ENCODE assay signal across 8 cellular contexts in genomic region chr4:112297495-112297894, GRCh38. TPM values are rescaled to one million over a fixed set of nuclear protein-coding genes. Genes with fewer than 3 reads are reported as not detected.
DNase-seq lines count a peak whose midpoint lies in the region; ATAC-seq and TF ChIP-seq lines count a peak whose summit lies in the region.

No MANE protein-coding gene starts in this region.

- H3K23ac ChIP-seq in IMR-90 (ENCODE audit: low read depth, low read length) (no peak overlapping the region; the same call in 1 of the 2 replicates), neuronal stem cell (ENCODE audit: low read depth, low read length, poor library complexity) (no peak overlapping the region)

- no peak overlapping the region for H2BK12ac ChIP-seq in neuronal stem cell (ENCODE audit: low read length)

- H2BK120ac ChIP-seq in IMR-90 (ENCODE audit: low read depth, low read length), result peak overlapping the region; percentile 1; the same call in 1 of the 2 replicates
- no peak overlapping the region for H2BK120ac ChIP-seq in neuronal stem cell (ENCODE audit: low read depth, low read length)

- H3K4me1 Mint-ChIP-seq in Caco-2 (ENCODE audit: low read depth, unreplicated experiment), result no peaks in the 10 kb centered on the region

- CTCF ChIA-PET in Caco-2 (lab: Charles Lee), result interaction anchor here (0.8 kb wide), 1 partner anchor 226 kb away, joined by 3 read pairs; no protein-coding TSS in a partner anchor
- CTCF ChIA-PET in IMR-90 (lab: Yijun Ruan, JAX), result interaction anchor here (0.8 to 2.1 kb wide), 2 partner anchors 10 to 25 kb away, joined by 4 to 5 read pairs; no protein-coding TSS in a partner anchor

- H3K4me1 ChIP-seq in Caco-2 (no peaks in the 10 kb centered on the region; the same call in 1 of the 2 replicates), IMR-90 (ENCODE audit: control insufficient read depth, insufficient read depth, low read length) (no peaks in the 10 kb centered on the region), colonic mucosa (no peaks in the 10 kb centered on the region), neuronal stem cell (ENCODE audit: control insufficient read depth in 2 of 2, insufficient read depth in 1 of 2, low read depth in 1 of 2, low read length in 2 of 2) (no peaks in the 10 kb centered on the region)

- no peak overlapping the region for H4K91ac ChIP-seq in IMR-90 (ENCODE audit: insufficient read depth, low read depth, low read length)
- H4K91ac ChIP-seq in neuronal stem cell (ENCODE audit: low read depth, low read length, poor library complexity), result no peak overlapping the region

- no peak for TF ChIP-seq POLR2A in IMR-90 (IDR thresholded peaks at IDR 0.05; ENCODE audit: low read depth, low read length)

- H3K27me3 Mint-ChIP-seq in Caco-2 (ENCODE audit: insufficient read depth, unreplicated experiment), result no peaks in the 10 kb centered on the region

- in situ Hi-C loops in IMR-90 (cut with MboI; ENCODE audit: low sequenced_read_pairs), result no loop called here

- H3K79me1 ChIP-seq in IMR-90 (ENCODE audit: low read depth in 1 of 2, low read length in 2 of 2), result peaks cover 0 to 8% of the 10 kb centered on the region in 2 experiments; a peak in 1 of 4 replicates
- no peaks in the 10 kb centered on the region for H3K79me1 ChIP-seq in neuronal stem cell (ENCODE audit: low read depth, low read length)

- H3K36me3 Mint-ChIP-seq in Caco-2 (ENCODE audit: insufficient read depth, unreplicated experiment), result no peaks in the 10 kb centered on the region

- H3K27ac ChIP-seq in IMR-90 (ENCODE audit: insufficient read depth, low read length) (peak overlapping the region; percentile 96; the same call in 1 of the 2 replicates), colonic mucosa (peak overlapping the region; percentile 68), neuronal stem cell (replicated peaks; ENCODE audit: low read length) (no peak overlapping the region)

- no peak overlapping the region; the same call in 1 of the 2 replicates for H3K56ac ChIP-seq in IMR-90 (ENCODE audit: extremely low read depth, insufficient read depth, low read length)

- no peaks in the 10 kb centered on the region for H3K9me3 Mint-ChIP-seq in Caco-2 (ENCODE audit: unreplicated experiment)

- H2BK20ac ChIP-seq in IMR-90 (ENCODE audit: low read depth, low read length), result no peak overlapping the region

- H2BK15ac ChIP-seq in IMR-90 (ENCODE audit: low read depth, low read length), result no peak overlapping the region
- H2BK15ac ChIP-seq in neuronal stem cell (ENCODE audit: low read length), result no peak overlapping the region

- DNase-seq in Caco-2 (no peak), IMR-90 (no peak), colonic mucosa (no peak), neuronal stem cell (ENCODE audit: low spot score) (no peak), COR-L47 (lab: John Stamatoyannopoulos, UW) (no peak), NCI-H187 treated with DMSO at 0.1 percent for 48 hours (lab: John Stamatoyannopoulos, UW) (no peak)
- DNase-seq in activated CD4-positive, CD25-positive, alpha-beta regulatory T cell (lab: John Stamatoyannopoulos, UW), result no peak

- WGBS in IMR-90 (ENCODE audit: extremely low coverage in 2 of 2, insufficient read length in 1 of 2), 2 experiments, result no CpG with 5 or more reads among the region's 1 CpG
- WGBS in neuronal stem cell (ENCODE audit: extremely low coverage in 2 of 2, insufficient read length in 2 of 2, insufficient replicate concordance in 1 of 2), 2 donors, result no CpG with 5 or more reads among the region's 1 CpG

- H3K4ac ChIP-seq in IMR-90 (ENCODE audit: low read depth, low read length), result peak overlapping the region; percentile 56
- H3K4ac ChIP-seq in neuronal stem cell (ENCODE audit: low read length), result no peak overlapping the region

- dilution Hi-C loops in IMR-90 (cut with HindIII; ENCODE audit: low sequenced_read_pairs, unreplicated experiment), result no loop called here

- peak overlapping the region; percentile 69 for H3K4me3 Mint-ChIP-seq in Caco-2 (ENCODE audit: unreplicated experiment)

- H3K9me1 ChIP-seq in IMR-90 (ENCODE audit: insufficient read depth, low read length), result no peaks in the 10 kb centered on the region

- H4K8ac ChIP-seq in IMR-90 (ENCODE audit: low read depth in 2 of 2, low read length in 2 of 2) (peak overlapping the region; percentile 43 to 75), neuronal stem cell (ENCODE audit: low read depth, low read length) (no peak overlapping the region)

- peak overlapping the region; percentile 92 for H4K5ac ChIP-seq in IMR-90 (ENCODE audit: low read depth, low read length)

- BruUV-seq in Caco-2 (replicated peaks; lab: Mats Ljungman, UMichigan) (TSS peak; percentile 80), IMR-90 (replicated peaks; lab: Mats Ljungman, UMichigan) (no TSS peak)

- H3K14ac ChIP-seq in IMR-90 (replicated peaks; ENCODE audit: low read depth, low read length) (peak overlapping the region; percentile 65), neuronal stem cell (ENCODE audit: low read length) (no peak overlapping the region)

- POLR2A ChIA-PET in Caco-2 (lab: Charles Lee) (interaction anchor here (1.4 kb wide), 1 partner anchor 12 kb away, joined by 7 read pairs; the partner anchor contains the start of gene TIFA), IMR-90 (lab: Charles Lee; ENCODE audit: unreplicated experiment) (interaction anchor here (1.0 kb wide), 1 partner anchor 13 kb away, joined by 6 read pairs; no protein-coding TSS in a partner anchor)

- H3K9ac ChIP-seq in IMR-90 (ENCODE audit: low read depth, low read length), result peak overlapping the region; percentile 95
- H3K9ac ChIP-seq in colonic mucosa (ENCODE audit: low read depth in 2 of 2, low read length in 2 of 2), result peak overlapping the region in 1 of 2 donors; percentile 35
- no peak overlapping the region for H3K9ac ChIP-seq in neuronal stem cell (ENCODE audit: low read depth, low read length, poor library complexity)

- H2BK5ac ChIP-seq in IMR-90 (ENCODE audit: low read depth, low read length, poor library complexity, severe bottlenecking) (peak overlapping the region; percentile 99), neuronal stem cell (ENCODE audit: low read length) (no peak overlapping the region)

- no peak overlapping the region for H2AK9ac ChIP-seq in IMR-90 (replicated peaks; ENCODE audit: low read depth, low read length, poor library complexity)

- H2AFZ ChIP-seq in IMR-90 (replicated peaks; ENCODE audit: low read length, poor library complexity) (no peak overlapping the region), neuronal stem cell (ENCODE audit: low read length) (peak overlapping the region; percentile 84)

- TF ChIP-seq RAD21 in IMR-90 (IDR thresholded peaks at IDR 0.05; ENCODE audit: low read length), result no peak

- ATAC-seq in IMR-90 (ENCODE audit: low read depth) (peak; percentile 36), HG02571 (IDR thresholded peaks at IDR 0.05; ENCODE audit: unreplicated experiment) (no peak)

- H4K20me1 ChIP-seq in IMR-90 (ENCODE audit: insufficient read depth, low read length), result no peaks in the 10 kb centered on the region

- H3K18ac ChIP-seq in IMR-90 (ENCODE audit: low read depth, low read length), result peak overlapping the region; percentile 99
- H3K18ac ChIP-seq in neuronal stem cell (ENCODE audit: low read length), result no peak overlapping the region

- H3K27ac Mint-ChIP-seq in Caco-2 (ENCODE audit: unreplicated experiment), result peak overlapping the region; percentile 49

- H3K4me2 ChIP-seq in IMR-90 (ENCODE audit: low read depth, low read length) (peak overlapping the region; percentile 98), neuronal stem cell (ENCODE audit: insufficient read depth, low read length, poor library complexity, severe bottlenecking) (no peak overlapping the region)

- H3K4me3 ChIP-seq in Caco-2 (ENCODE audit: low read depth, low read length) (peak overlapping the region; percentile 4), IMR-90 (ENCODE audit: insufficient read depth, low read depth, low read length) (peak overlapping the region; percentile 59), colonic mucosa (peak overlapping the region; percentile 27), neuronal stem cell (ENCODE audit: low read length in 2 of 2) (peak overlapping the region in 1 of 2 donors; percentile 26)

- no peaks in the 10 kb centered on the region for H3K27me3 ChIP-seq in Caco-2 (replicated peaks; ENCODE audit: control insufficient read depth, insufficient read depth, low read length)
- no peaks in the 10 kb centered on the region for H3K27me3 ChIP-seq in IMR-90 (ENCODE audit: control insufficient read depth, insufficient read depth, low read length)
- H3K27me3 ChIP-seq in colonic mucosa, result no peaks in the 10 kb centered on the region
- H3K27me3 ChIP-seq in neuronal stem cell (ENCODE audit: control insufficient read depth in 3 of 3, insufficient read depth in 3 of 3, low read depth in 1 of 3, low read length in 3 of 3), result no peaks in the 10 kb centered on the region

- no peaks in the 10 kb centered on the region for H3K9me3 ChIP-seq in Caco-2
- no peaks in the 10 kb centered on the region for H3K9me3 ChIP-seq in IMR-90 (ENCODE audit: control insufficient read depth, insufficient read depth, low read length)
- H3K9me3 ChIP-seq in colonic mucosa, result no peaks in the 10 kb centered on the region
- no peaks in the 10 kb centered on the region for H3K9me3 ChIP-seq in neuronal stem cell (replicated peaks in 1 of 2; ENCODE audit: control insufficient read depth in 2 of 2, insufficient read depth in 1 of 2, low read depth in 1 of 2, low read length in 2 of 2)

- no peaks in the 10 kb centered on the region for H3K36me3 ChIP-seq in Caco-2 (ENCODE audit: control insufficient read depth, insufficient read depth, low read length)
- H3K36me3 ChIP-seq in IMR-90 (ENCODE audit: control insufficient read depth, insufficient read depth, low read length), result 0 out of 2 replicates have a peak, but pooled peaks cover 1% of the 10 kb centered on the region
- H3K36me3 ChIP-seq in colonic mucosa, result no peaks in the 10 kb centered on the region
- no peaks in the 10 kb centered on the region for H3K36me3 ChIP-seq in neuronal stem cell (replicated peaks in 1 of 2; ENCODE audit: control insufficient read depth in 2 of 2, insufficient read depth in 2 of 2, low read length in 2 of 2)

- H2AK5ac ChIP-seq in IMR-90 (ENCODE audit: low read depth, low read length), result no peak overlapping the region
- no peak overlapping the region for H2AK5ac ChIP-seq in neuronal stem cell (ENCODE audit: low read depth, low read length)

- intact Hi-C loops in Caco-2 (cut with micrococcal nuclease; ENCODE audit: unreplicated experiment), result loop anchor here (1.0 kb wide), 1 partner anchor 66 kb away; the partner anchor contains the start of gene AP1AR
- intact Hi-C loops in IMR-90 (cut with micrococcal nuclease), result no loop called here
- intact Hi-C loops in colonic mucosa (cut with DNase I), result no loop called here

- TF ChIP-seq CTCF in Caco-2 (IDR thresholded peaks at IDR 0.05; ENCODE audit: insufficient read depth in 1 of 2, low read depth in 1 of 2, low read length in 1 of 2, severe bottlenecking in 1 of 2, unreplicated experiment in 1 of 2) (no peak), IMR-90 (conservative IDR thresholded peaks at IDR 0.05; ENCODE audit: low read depth, low read length) (no peak), colonic mucosa (IDR thresholded peaks at IDR 0.05) (no peak)

RNA-seq across cellular contexts. Expression of gene ALPK1, which starts 0.3 kb away (rescaled TPM):
- 4.9 and 6.9 TPM in 2 replicates for total RNA-seq in Caco-2 (2022)
- 7.9 and 8.6 TPM in 2 replicates for total RNA-seq in IMR-90 (2012; rRNA removed)
- polyA plus RNA-seq in IMR-90 (2012; rRNA removed), result 2.8 and 3.3 TPM in 2 replicates
- polyA plus RNA-seq in IMR-90 (2012; cell fraction: cytosol; rRNA removed), result 0.93 and 1.1 TPM in 2 replicates
- polyA plus RNA-seq in IMR-90 (2012; cell fraction: nucleus; rRNA removed; ENCODE audit: low replicate concordance), result 2.7 and 11.5 TPM in 2 replicates
- total RNA-seq in colonic mucosa, result 10 to 100 TPM; 22.5 to 22.9 TPM
- polyA plus RNA-seq in neuronal stem cell (2013, experiment 1 of 2), result 0.17 TPM
- 0.14 TPM for polyA plus RNA-seq in neuronal stem cell (2013, experiment 2 of 2)

RNA-seq across cellular contexts. Expression of gene TIFA, which starts 11.8 kb away (rescaled TPM):
- total RNA-seq in Caco-2 (2022), result 4.6 and 5.1 TPM in 2 replicates
- 2.5 and 3.6 TPM in 2 replicates for total RNA-seq in IMR-90 (2012; rRNA removed)
- 2.5 and 3.7 TPM in 2 replicates for polyA plus RNA-seq in IMR-90 (2012; rRNA removed)
- polyA plus RNA-seq in IMR-90 (2012; cell fraction: cytosol; rRNA removed), result 0.55 and 0.65 TPM in 2 replicates
- 0.25 and 1.0 TPM in 2 replicates for polyA plus RNA-seq in IMR-90 (2012; cell fraction: nucleus; rRNA removed; ENCODE audit: low replicate concordance)
- total RNA-seq in colonic mucosa, result 10 to 100 TPM in 1 of 2 donors, 1 to 10 TPM in 1; 8.9 to 11.4 TPM
- 4.0 TPM for polyA plus RNA-seq in neuronal stem cell (2013, experiment 1 of 2)
- 4.7 TPM for polyA plus RNA-seq in neuronal stem cell (2013, experiment 2 of 2)
